ENCODE assay signal across 8 cellular contexts in the genomic region with DNA sequence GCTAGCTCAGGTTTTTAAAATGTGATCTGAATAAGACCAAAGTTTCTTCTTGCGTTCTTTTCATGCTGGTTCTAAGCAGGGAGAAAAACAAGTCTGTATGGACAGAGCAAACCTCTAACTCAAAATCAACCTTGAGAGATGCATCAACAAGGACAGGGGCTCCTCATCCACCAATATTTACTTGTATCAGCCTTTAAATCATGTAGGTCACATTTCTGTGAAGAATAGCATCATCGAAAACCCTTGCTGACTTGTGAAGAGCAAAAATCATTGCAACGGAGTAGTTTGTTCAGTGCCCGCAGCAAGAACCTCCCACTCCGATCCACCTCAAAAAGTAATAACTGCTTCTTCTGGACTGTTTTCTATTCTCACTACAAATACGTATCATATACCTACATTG. TPM values are rescaled to one million over a fixed set of nuclear protein-coding genes. Genes with fewer than 3 reads are reported as not detected.
DNase-seq lines count a peak whose midpoint lies in the region; ATAC-seq and TF ChIP-seq lines count a peak whose summit lies in the region.

No MANE protein-coding gene starts in this region.

- no peak for ATAC-seq in natural killer cell
- no peak for ATAC-seq in GM21423 (IDR thresholded peaks at IDR 0.05; ENCODE audit: unreplicated experiment)
- ATAC-seq in HG03095 (IDR thresholded peaks at IDR 0.05; ENCODE audit: unreplicated experiment), result no peak

- intact Hi-C loops in natural killer cell (cut with micrococcal nuclease), result no loop called here

- H3K4me3 Mint-ChIP-seq in IgD-negative memory B cell, result peak overlapping the region; percentile 91 to 100 (median 97)
- H3K4me3 Mint-ChIP-seq in natural killer cell, result peak overlapping the region; percentile 96

- CTCF ChIA-PET in AG04449 (lab: Yijun Ruan, JAX), result interaction anchor here (0.7 to 1.6 kb wide), 3 partner anchors 23 to 273 kb away, joined by 3 to 5 read pairs (median 4); partner anchors contain the start of gene COMMD8

- H3K4me1 Mint-ChIP-seq in IgD-negative memory B cell (peaks cover 43 to 54% (median 43%) of the 10 kb centered on the region in 3 donors), natural killer cell (peaks cover 41 to 42% of the 10 kb centered on the region in 2 donors)

- H3K36me3 Mint-ChIP-seq in IgD-negative memory B cell (no peaks in the 10 kb centered on the region), natural killer cell (no peaks in the 10 kb centered on the region)

- H3K27me3 Mint-ChIP-seq in IgD-negative memory B cell (no peaks in the 10 kb centered on the region), natural killer cell (ENCODE audit: low read depth in 2 of 2) (no peaks in the 10 kb centered on the region)

- POLR2A ChIA-PET in AG04449 (lab: Yijun Ruan, JAX), result no interaction called here

- no peak for TF ChIP-seq CTCF in AG04449 (IDR thresholded peaks at IDR 0.05; ENCODE audit: insufficient read depth, low read length, missing control alignments)
- no peak for TF ChIP-seq CTCF in natural killer cell (IDR thresholded peaks at IDR 0.05)

- no peak for DNase-seq in AG04449 (ENCODE audit: low read depth, low spot score)
- DNase-seq in dermis blood vessel endothelial cell, result peak; percentile 12
- no peak for DNase-seq in natural killer cell
- no peak for DNase-seq in epidermal melanocyte (ENCODE audit: insufficient read length, low spot score)
- DNase-seq in UCSD-AML1 (lab: John Stamatoyannopoulos, UW; ENCODE audit: unreplicated experiment), result no peak

- H3K9me3 Mint-ChIP-seq in IgD-negative memory B cell, result no peaks in the 10 kb centered on the region
- no peaks in the 10 kb centered on the region for H3K9me3 Mint-ChIP-seq in natural killer cell

- H3K4me3 ChIP-seq in AG04449 (ENCODE audit: low read depth, low read length), result peak overlapping the region; percentile 66

- H3K27ac Mint-ChIP-seq in IgD-negative memory B cell (peak overlapping the region in 2 of 3 donors; percentile 87 to 95), natural killer cell (peak overlapping the region; percentile 91 to 92)

RNA-seq across cellular contexts. Expression of gene ATP10D, which starts 1.2 kb away (rescaled TPM):
- 16.2 TPM for polyA plus RNA-seq in IgD-negative memory B cell
- total RNA-seq in dermis blood vessel endothelial cell (26.9 and 30.5 TPM in 2 replicates), natural killer cell (10 to 100 TPM; 19.8 to 79.3 (median 28.0) TPM)

RNA-seq across cellular contexts. Expression of gene COMMD8, which starts 22.8 kb away (rescaled TPM):
- 44.6 TPM for polyA plus RNA-seq in IgD-negative memory B cell
- total RNA-seq in dermis blood vessel endothelial cell (20.4 and 24.0 TPM in 2 replicates), natural killer cell (10 to 100 TPM; 12.3 to 19.6 (median 13.1) TPM)
